ENCODE assay signal across 1 cellular context in the genomic region with DNA sequence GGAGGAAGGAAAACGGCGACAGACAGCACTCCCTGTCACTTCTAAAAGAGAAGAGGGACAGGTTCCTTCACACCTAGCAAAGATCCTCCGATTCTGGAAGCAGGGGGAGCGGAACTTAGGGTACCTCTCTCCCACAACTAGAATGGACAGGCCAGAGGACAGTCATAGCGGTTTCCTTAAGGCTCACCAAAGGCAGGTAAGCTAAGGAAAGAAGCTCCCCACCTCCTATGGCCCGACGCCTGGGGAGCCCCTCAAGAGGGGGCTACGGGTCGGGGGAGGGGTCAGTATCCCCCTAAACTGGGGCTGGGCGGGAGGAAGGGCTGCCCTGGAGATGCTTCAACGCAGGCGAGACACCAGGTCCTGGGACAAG.
TF ChIP-seq lines count a peak whose summit lies in the region.

No MANE protein-coding gene starts in this region.

TF ChIP-seq in GM12878, 131 proteins besides CTCF, POLR2A, EP300 and RAD21:
- TF ChIP-seq, protein P1, sequence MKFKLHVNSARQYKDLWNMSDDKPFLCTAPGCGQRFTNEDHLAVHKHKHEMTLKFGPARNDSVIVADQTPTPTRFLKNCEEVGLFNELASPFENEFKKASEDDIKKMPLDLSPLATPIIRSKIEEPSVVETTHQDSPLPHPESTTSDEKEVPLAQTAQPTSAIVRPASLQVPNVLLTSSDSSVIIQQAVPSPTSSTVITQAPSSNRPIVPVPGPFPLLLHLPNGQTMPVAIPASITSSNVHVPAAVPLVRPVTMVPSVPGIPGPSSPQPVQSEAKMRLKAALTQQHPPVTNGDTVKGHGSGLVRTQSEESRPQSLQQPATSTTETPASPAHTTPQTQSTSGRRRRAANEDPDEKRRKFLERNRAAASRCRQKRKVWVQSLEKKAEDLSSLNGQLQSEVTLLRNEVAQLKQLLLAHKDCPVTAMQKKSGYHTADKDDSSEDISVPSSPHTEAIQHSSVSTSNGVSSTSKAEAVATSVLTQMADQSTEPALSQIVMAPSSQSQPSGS (IDR thresholded peaks at IDR 0.05; ENCODE audit: low read length): no peak
- TF ChIP-seq GABPA (IDR thresholded peaks at IDR 0.05; ENCODE audit: low read depth) (no peak), CHD1 (IDR thresholded peaks at IDR 0.05; ENCODE audit: low read depth, low read length) (no peak), MTA3 (IDR thresholded peaks at IDR 0.05; ENCODE audit: borderline replicate concordance, low read length) (no peak), POLR2AphosphoS2 (IDR thresholded peaks at IDR 0.05; ENCODE audit: low read depth, low read length) (no peak), BCL11A (IDR thresholded peaks at IDR 0.05; ENCODE audit: low read depth, low read length) (no peak), SMARCA5 (IDR thresholded peaks at IDR 0.05) (0 out of 2 replicates have a peak, but pooled peaks have one; percentile 38), ESRRA (IDR thresholded peaks at IDR 0.05; ENCODE audit: low read length) (no peak), NR2F1 (conservative IDR thresholded peaks at IDR 0.05) (0 out of 2 replicates have a peak, but pooled peaks have one; percentile 42), LARP7 (IDR thresholded peaks at IDR 0.05) (no peak), MYC (IDR thresholded peaks at IDR 0.05; ENCODE audit: insufficient read depth, insufficient read length, insufficient replicate concordance, low read length, severe bottlenecking) (no peak), SIX5 (IDR thresholded peaks at IDR 0.05; ENCODE audit: low read depth, low read length, severe bottlenecking) (no peak), SUZ12 (IDR thresholded peaks at IDR 0.05; ENCODE audit: unreplicated experiment) (no peak), TAF1 (IDR thresholded peaks at IDR 0.05; ENCODE audit: borderline replicate concordance, low read depth, low read length) (no peak), CHD2 (IDR thresholded peaks at IDR 0.05; ENCODE audit: borderline replicate concordance, low read depth, low read length) (no peak), PML (IDR thresholded peaks at IDR 0.05; ENCODE audit: low read length) (no peak), TARDBP (IDR thresholded peaks at IDR 0.05; ENCODE audit: borderline replicate concordance) (no peak)
- TF ChIP-seq, protein P2, sequence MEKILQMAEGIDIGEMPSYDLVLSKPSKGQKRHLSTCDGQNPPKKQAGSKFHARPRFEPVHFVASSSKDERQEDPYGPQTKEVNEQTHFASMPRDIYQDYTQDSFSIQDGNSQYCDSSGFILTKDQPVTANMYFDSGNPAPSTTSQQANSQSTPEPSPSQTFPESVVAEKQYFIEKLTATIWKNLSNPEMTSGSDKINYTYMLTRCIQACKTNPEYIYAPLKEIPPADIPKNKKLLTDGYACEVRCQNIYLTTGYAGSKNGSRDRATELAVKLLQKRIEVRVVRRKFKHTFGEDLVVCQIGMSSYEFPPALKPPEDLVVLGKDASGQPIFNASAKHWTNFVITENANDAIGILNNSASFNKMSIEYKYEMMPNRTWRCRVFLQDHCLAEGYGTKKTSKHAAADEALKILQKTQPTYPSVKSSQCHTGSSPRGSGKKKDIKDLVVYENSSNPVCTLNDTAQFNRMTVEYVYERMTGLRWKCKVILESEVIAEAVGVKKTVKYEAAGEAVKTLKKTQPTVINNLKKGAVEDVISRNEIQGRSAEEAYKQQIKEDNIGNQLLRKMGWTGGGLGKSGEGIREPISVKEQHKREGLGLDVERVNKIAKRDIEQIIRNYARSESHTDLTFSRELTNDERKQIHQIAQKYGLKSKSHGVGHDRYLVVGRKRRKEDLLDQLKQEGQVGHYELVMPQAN (conservative IDR thresholded peaks at IDR 0.05): peak; percentile 83
- TF ChIP-seq, protein P3, sequence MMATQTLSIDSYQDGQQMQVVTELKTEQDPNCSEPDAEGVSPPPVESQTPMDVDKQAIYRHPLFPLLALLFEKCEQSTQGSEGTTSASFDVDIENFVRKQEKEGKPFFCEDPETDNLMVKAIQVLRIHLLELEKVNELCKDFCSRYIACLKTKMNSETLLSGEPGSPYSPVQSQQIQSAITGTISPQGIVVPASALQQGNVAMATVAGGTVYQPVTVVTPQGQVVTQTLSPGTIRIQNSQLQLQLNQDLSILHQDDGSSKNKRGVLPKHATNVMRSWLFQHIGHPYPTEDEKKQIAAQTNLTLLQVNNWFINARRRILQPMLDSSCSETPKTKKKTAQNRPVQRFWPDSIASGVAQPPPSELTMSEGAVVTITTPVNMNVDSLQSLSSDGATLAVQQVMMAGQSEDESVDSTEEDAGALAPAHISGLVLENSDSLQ (IDR thresholded peaks at IDR 0.05): no peak
- TF ChIP-seq, protein P4, sequence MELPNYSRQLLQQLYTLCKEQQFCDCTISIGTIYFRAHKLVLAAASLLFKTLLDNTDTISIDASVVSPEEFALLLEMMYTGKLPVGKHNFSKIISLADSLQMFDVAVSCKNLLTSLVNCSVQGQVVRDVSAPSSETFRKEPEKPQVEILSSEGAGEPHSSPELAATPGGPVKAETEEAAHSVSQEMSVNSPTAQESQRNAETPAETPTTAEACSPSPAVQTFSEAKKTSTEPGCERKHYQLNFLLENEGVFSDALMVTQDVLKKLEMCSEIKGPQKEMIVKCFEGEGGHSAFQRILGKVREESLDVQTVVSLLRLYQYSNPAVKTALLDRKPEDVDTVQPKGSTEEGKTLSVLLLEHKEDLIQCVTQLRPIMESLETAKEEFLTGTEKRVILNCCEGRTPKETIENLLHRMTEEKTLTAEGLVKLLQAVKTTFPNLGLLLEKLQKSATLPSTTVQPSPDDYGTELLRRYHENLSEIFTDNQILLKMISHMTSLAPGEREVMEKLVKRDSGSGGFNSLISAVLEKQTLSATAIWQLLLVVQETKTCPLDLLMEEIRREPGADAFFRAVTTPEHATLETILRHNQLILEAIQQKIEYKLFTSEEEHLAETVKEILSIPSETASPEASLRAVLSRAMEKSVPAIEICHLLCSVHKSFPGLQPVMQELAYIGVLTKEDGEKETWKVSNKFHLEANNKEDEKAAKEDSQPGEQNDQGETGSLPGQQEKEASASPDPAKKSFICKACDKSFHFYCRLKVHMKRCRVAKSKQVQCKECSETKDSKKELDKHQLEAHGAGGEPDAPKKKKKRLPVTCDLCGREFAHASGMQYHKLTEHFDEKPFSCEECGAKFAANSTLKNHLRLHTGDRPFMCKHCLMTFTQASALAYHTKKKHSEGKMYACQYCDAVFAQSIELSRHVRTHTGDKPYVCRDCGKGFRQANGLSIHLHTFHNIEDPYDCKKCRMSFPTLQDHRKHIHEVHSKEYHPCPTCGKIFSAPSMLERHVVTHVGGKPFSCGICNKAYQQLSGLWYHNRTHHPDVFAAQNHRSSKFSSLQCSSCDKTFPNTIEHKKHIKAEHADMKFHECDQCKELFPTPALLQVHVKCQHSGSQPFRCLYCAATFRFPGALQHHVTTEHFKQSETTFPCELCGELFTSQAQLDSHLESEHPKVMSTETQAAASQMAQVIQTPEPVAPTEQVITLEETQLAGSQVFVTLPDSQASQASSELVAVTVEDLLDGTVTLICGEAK (IDR thresholded peaks at IDR 0.05; ENCODE audit: borderline replicate concordance): no peak
- TF ChIP-seq, protein P5, sequence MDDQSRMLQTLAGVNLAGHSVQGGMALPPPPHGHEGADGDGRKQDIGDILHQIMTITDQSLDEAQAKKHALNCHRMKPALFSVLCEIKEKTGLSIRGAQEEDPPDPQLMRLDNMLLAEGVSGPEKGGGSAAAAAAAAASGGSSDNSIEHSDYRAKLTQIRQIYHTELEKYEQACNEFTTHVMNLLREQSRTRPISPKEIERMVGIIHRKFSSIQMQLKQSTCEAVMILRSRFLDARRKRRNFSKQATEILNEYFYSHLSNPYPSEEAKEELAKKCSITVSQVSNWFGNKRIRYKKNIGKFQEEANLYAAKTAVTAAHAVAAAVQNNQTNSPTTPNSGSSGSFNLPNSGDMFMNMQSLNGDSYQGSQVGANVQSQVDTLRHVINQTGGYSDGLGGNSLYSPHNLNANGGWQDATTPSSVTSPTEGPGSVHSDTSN (IDR thresholded peaks at IDR 0.05; ENCODE audit: insufficient replicate concordance, low read depth, low read length): no peak
